In the genomic region with DNA sequence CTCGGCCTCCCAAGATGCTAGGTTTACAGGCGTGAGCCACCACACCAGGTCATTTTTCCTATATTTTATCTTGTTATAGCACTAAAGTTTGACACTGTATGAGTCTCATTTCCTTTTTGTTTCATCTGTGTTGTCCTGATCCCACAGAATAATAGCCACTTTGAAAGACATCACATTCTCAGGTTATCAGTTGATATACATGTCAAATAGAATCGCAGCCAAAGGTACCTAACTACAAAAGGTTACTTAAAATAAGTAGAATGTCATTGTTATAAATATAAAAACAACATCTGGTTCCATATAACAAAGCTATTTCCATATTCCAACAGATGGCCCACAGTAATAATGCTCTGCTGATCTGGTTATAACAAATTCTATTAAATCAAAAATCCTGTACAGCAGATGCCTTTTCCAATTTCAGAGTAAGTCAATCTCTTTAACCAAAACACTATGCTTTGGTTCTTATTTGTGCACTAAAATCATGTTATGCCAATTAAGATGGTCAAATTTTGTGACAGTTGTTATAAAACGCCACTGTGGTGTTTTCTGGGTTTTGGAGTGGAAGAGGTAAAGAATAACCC, we compare ENCODE assay signal across 20 cellular contexts.
"Had no signal": no experiment of that assay in that cellular context is flagged by ENCODE, and none has a peak within 500 bp of the region (broad histone marks: within the 10 kb centered on the region; RNA-seq: fewer than 3 reads in every experiment).

No MANE protein-coding gene starts in this region.

- H3K9me3 Mint-ChIP-seq: activated CD4-positive, alpha-beta memory T cell treated with anti-CD3 and anti-CD28 coated beads, Interleukin-2, amount 10 ng/mL, durations not matched to agents 7 days and 5 days; activated CD4-positive, alpha-beta T cell treated with anti-CD3 and anti-CD28 coated beads, Interleukin-2, amount 10 ng/mL, durations not matched to agents 24 days and 14 days; activated naive CD4-positive, alpha-beta T cell treated with anti-CD3 and anti-CD28 coated beads, Interleukin-2, amount 50 U/mL, for 72 hours; activated T-helper 1 cell treated with anti-CD3 and anti-CD28 coated beads, Interleukin-12 subunit alpha, Interleukin-12 subunit beta, Interleukin-2, Interleukin-4 antibody, amounts not matched to agents 30 ng/mL and 10 ng/mL and 1 ng/mL, durations not matched to agents 14 hours and 24 hours and 36 hours; effector memory CD8-positive, alpha-beta T cell; stimulated activated memory B cell treated with anti-CD40 and anti-IgM and Interleukin-4, amounts not matched to agents 10 μg/mL and 1 μg/mL and 100 μg/mL, for 72 hours had no signal

- H3K27me3 ChIP-seq: brain microvascular endothelial cell, esophagus muscularis mucosa, right lobe of liver, stomach, suprapubic skin, tibial nerve had no signal

- H3K4me3 Mint-ChIP-seq: activated CD4-positive, alpha-beta memory T cell treated with anti-CD3 and anti-CD28 coated beads, Interleukin-2, amount 10 ng/mL, durations not matched to agents 7 days and 5 days; activated CD4-positive, alpha-beta T cell treated with anti-CD3 and anti-CD28 coated beads, Interleukin-2, amount 10 ng/mL, durations not matched to agents 24 days and 14 days; activated T-helper 1 cell treated with anti-CD3 and anti-CD28 coated beads, Interleukin-12 subunit alpha, Interleukin-12 subunit beta, Interleukin-2, Interleukin-4 antibody, amounts not matched to agents 30 ng/mL and 10 ng/mL and 1 ng/mL, durations not matched to agents 14 hours and 24 hours and 36 hours; effector memory CD8-positive, alpha-beta T cell; stimulated activated memory B cell treated with anti-CD40 and anti-IgM and Interleukin-4, amounts not matched to agents 10 μg/mL and 1 μg/mL and 100 μg/mL, for 72 hours had no signal

- H3K27me3 Mint-ChIP-seq: activated CD4-positive, alpha-beta memory T cell treated with anti-CD3 and anti-CD28 coated beads, Interleukin-2, amount 10 ng/mL, durations not matched to agents 7 days and 5 days; activated CD4-positive, alpha-beta T cell treated with anti-CD3 and anti-CD28 coated beads, Interleukin-2, amount 10 ng/mL, durations not matched to agents 24 days and 14 days; effector memory CD8-positive, alpha-beta T cell; stimulated activated memory B cell treated with anti-CD40 and anti-IgM and Interleukin-4, amounts not matched to agents 10 μg/mL and 1 μg/mL and 100 μg/mL, for 72 hours had no signal

- H3K36me3 Mint-ChIP-seq: stimulated activated memory B cell treated with anti-CD40 and anti-IgM and Interleukin-4, amounts not matched to agents 10 μg/mL and 1 μg/mL and 100 μg/mL, for 72 hours had no signal

- H3K4me3 ChIP-seq: esophagus muscularis mucosa, right lobe of liver, skin epidermis, stomach, suprapubic skin, tibial nerve had no signal

- H3K36me3 ChIP-seq: brain microvascular endothelial cell, esophagus muscularis mucosa, right lobe of liver, stomach, suprapubic skin, tibial nerve had no signal

- DNase-seq: activated CD4-positive, alpha-beta memory T cell treated with anti-CD3 and anti-CD28 coated beads, Interleukin-2, amount 10 ng/mL, durations not matched to agents 7 days and 5 days; activated CD4-positive, alpha-beta T cell treated with anti-CD3 and anti-CD28 coated beads, Interleukin-2, amount 10 ng/mL, durations not matched to agents 24 days and 14 days; activated gamma-delta T cell; aorta; brain microvascular endothelial cell; central memory CD4-positive, alpha-beta T cell; dermis blood vessel endothelial cell; effector memory CD8-positive, alpha-beta T cell; nucleus accumbens; posterior cingulate gyrus; right lobe of liver; stimulated activated CD4-positive, alpha-beta T cell treated with anti-CD3 and anti-CD28 coated beads, Interleukin-2, amount 100 ng/mL, for 24 hours; stomach had no signal

- H3K27ac Mint-ChIP-seq: activated CD4-positive, alpha-beta memory T cell treated with anti-CD3 and anti-CD28 coated beads, Interleukin-2, amount 10 ng/mL, durations not matched to agents 7 days and 5 days; activated CD4-positive, alpha-beta T cell treated with anti-CD3 and anti-CD28 coated beads, Interleukin-2, amount 10 ng/mL, durations not matched to agents 24 days and 14 days; activated naive CD4-positive, alpha-beta T cell treated with anti-CD3 and anti-CD28 coated beads, Interleukin-2, amount 50 U/mL, for 72 hours; activated T-helper 1 cell treated with anti-CD3 and anti-CD28 coated beads, Interleukin-12 subunit alpha, Interleukin-12 subunit beta, Interleukin-2, Interleukin-4 antibody, amounts not matched to agents 30 ng/mL and 10 ng/mL and 1 ng/mL, durations not matched to agents 14 hours and 24 hours and 36 hours; stimulated activated memory B cell treated with anti-CD40 and anti-IgM and Interleukin-4, amounts not matched to agents 10 μg/mL and 1 μg/mL and 100 μg/mL, for 72 hours had no signal

- H3K27ac ChIP-seq: brain microvascular endothelial cell, esophagus muscularis mucosa, right lobe of liver, skin epidermis, stomach, suprapubic skin had no signal

- H3K9me3 ChIP-seq: esophagus muscularis mucosa, right lobe of liver, stomach, suprapubic skin, tibial nerve had no signal

- ATAC-seq: activated naive CD4-positive, alpha-beta T cell treated with anti-CD3 and anti-CD28 coated beads, Interleukin-2, amount 50 U/mL, for 72 hours; effector memory CD8-positive, alpha-beta T cell; right lobe of liver; stimulated activated memory B cell treated with anti-CD40 and anti-IgM and Interleukin-4, amounts not matched to agents 10 μg/mL and 1 μg/mL and 100 μg/mL, for 72 hours had no signal
